In genomic region chr2:111705711-111706323, GRCh38 we compare ENCODE assay signal across 8 cellular contexts.
DNase-seq lines count a peak whose midpoint lies in the region; FAIRE-seq and TF ChIP-seq lines count a peak whose summit lies in the region.

No MANE protein-coding gene starts in this region.

- DNase-seq in GM13977 (ENCODE audit: low spot score) (peak; percentile 72), H54 (ENCODE audit: insufficient read length, low spot score) (peak; percentile 72), SW480 (ENCODE audit: low spot score) (peak; percentile 99), dedifferentiated amniotic fluid mesenchymal stem cell (ENCODE audit: extremely low spot score) (peak; percentile 16), neural crest cell (ENCODE audit: low read depth, low spot score) (no peak), COR-L47 (lab: John Stamatoyannopoulos, UW) (no peak), D721Med (ENCODE audit: insufficient read length, low spot score) (no peak)
- DNase-seq in Jurkat, Clone E6-1 (ENCODE audit: low read depth, low spot score): peak; percentile 99

- H3K4me3 Mint-ChIP-seq in neural crest cell: no peak overlapping the region

- no peaks in the 10 kb centered on the region for H3K27me3 Mint-ChIP-seq in neural crest cell (ENCODE audit: low read depth)

- in situ Hi-C loops in GM13977 (cut with MboI; ENCODE audit: low pct_unique_long_range_greater_than_20kb, low sequenced_read_pairs, unreplicated experiment): loop anchor here (25.0 kb wide), 2 partner anchors 594 to 894 kb away; partner anchors contain the start of gene BCL2L11

- peaks cover 47% of the 10 kb centered on the region for H3K4me1 Mint-ChIP-seq in neural crest cell

- TF ChIP-seq POLR2A in H54 (IDR thresholded peaks at IDR 0.05; ENCODE audit: low read depth, low read length): no peak

- TF ChIP-seq CTCF in GM13977 (IDR thresholded peaks at IDR 0.05; ENCODE audit: extremely low read depth, insufficient read depth, missing control alignments): no peak
- TF ChIP-seq CTCF in neural crest cell (conservative IDR thresholded peaks at IDR 0.05): no peak
- no peak for TF ChIP-seq CTCF in D721Med (IDR thresholded peaks at IDR 0.05; ENCODE audit: insufficient read depth, missing control alignments)

- FAIRE-seq in H54 (lab: Jason Lieb, UNC) (peak; percentile 78), D721Med (lab: Jason Lieb, UNC) (no peak)

- no peaks in the 10 kb centered on the region for H3K36me3 Mint-ChIP-seq in neural crest cell (ENCODE audit: low read depth)

- H3K27ac Mint-ChIP-seq in neural crest cell (ENCODE audit: unreplicated experiment): peak overlapping the region; percentile 70

- H3K4me3 ChIP-seq in Jurkat, Clone E6-1 (ENCODE audit: low read length): peak overlapping the region; percentile 23

- no peaks in the 10 kb centered on the region for H3K9me3 Mint-ChIP-seq in neural crest cell

Comparison
In these comparisons a context has a peak if more than half of its experiments do, and no peak if none do; other contexts are left out.
1. DNase-seq: peak in GM13977 (single experiment), H54 (single experiment), Jurkat, Clone E6-1 (single experiment), SW480 (single experiment) and dedifferentiated amniotic fluid mesenchymal stem cell (single experiment); none in neural crest cell (single experiment), COR-L47 (single experiment) and D721Med (single experiment).